In the genomic region with DNA sequence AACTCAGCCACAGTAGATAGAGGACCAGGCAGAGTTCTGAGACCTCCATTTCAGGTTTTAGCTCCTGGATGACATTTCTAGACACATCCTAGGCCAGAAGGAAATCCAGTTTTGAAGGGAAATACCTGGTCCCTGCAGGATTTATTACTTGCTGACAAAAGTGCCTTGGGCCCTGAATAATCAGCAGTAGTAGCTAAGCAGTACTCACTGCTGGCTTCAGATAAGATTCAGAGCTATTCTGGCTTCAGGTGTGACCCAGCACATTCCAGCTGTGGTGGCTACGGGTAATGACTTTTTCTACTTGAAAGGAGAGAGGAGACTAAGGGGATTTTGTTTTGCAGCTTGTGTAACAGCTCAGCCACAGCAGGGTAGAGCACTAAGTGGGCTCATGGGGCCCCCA, we compare ENCODE assay signal across 1 cellular context.
A peak's percentile ranks its signal among the peaks of the same experiment; 100 is the strongest.
TF ChIP-seq lines count a peak whose summit lies in the region.

No MANE protein-coding gene starts in this region.

TF ChIP-seq in K562, 482 proteins besides CTCF, POLR2A, EP300 and RAD21 (continued from another document and continues in another):
- TF ChIP-seq, protein P1, sequence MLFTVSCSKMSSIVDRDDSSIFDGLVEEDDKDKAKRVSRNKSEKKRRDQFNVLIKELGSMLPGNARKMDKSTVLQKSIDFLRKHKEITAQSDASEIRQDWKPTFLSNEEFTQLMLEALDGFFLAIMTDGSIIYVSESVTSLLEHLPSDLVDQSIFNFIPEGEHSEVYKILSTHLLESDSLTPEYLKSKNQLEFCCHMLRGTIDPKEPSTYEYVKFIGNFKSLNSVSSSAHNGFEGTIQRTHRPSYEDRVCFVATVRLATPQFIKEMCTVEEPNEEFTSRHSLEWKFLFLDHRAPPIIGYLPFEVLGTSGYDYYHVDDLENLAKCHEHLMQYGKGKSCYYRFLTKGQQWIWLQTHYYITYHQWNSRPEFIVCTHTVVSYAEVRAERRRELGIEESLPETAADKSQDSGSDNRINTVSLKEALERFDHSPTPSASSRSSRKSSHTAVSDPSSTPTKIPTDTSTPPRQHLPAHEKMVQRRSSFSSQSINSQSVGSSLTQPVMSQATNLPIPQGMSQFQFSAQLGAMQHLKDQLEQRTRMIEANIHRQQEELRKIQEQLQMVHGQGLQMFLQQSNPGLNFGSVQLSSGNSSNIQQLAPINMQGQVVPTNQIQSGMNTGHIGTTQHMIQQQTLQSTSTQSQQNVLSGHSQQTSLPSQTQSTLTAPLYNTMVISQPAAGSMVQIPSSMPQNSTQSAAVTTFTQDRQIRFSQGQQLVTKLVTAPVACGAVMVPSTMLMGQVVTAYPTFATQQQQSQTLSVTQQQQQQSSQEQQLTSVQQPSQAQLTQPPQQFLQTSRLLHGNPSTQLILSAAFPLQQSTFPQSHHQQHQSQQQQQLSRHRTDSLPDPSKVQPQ (CRISPR knock-in tag; IDR thresholded peaks at IDR 0.05; ENCODE audit: borderline replicate concordance), result no peak
- TF ChIP-seq, protein P2, sequence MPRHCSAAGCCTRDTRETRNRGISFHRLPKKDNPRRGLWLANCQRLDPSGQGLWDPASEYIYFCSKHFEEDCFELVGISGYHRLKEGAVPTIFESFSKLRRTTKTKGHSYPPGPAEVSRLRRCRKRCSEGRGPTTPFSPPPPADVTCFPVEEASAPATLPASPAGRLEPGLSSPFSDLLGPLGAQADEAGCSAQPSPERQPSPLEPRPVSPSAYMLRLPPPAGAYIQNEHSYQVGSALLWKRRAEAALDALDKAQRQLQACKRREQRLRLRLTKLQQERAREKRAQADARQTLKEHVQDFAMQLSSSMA (CRISPR knock-in tag; IDR thresholded peaks at IDR 0.05), result no peak
- TF ChIP-seq ZNF699 (CRISPR knock-in tag; IDR thresholded peaks at IDR 0.05; ENCODE audit: insufficient replicate concordance) (no peak), ZNF57 (CRISPR knock-in tag; IDR thresholded peaks at IDR 0.05) (no peak), RBFOX2 (IDR thresholded peaks at IDR 0.05; ENCODE audit: low read depth, low read length) (no peak), ESRRA (IDR thresholded peaks at IDR 0.05; ENCODE audit: borderline replicate concordance, low read depth) (no peak), ZBTB1 (CRISPR knock-in tag; IDR thresholded peaks at IDR 0.05; ENCODE audit: borderline replicate concordance, low read depth) (no peak), GATAD2A (IDR thresholded peaks at IDR 0.05) (no peak), SP1 (CRISPR knock-in tag; IDR thresholded peaks at IDR 0.05) (no peak), PCBP1 (IDR thresholded peaks at IDR 0.05; ENCODE audit: low read depth, low read length, poor library complexity, severe bottlenecking) (no peak), L3MBTL2 (IDR thresholded peaks at IDR 0.05) (peak; percentile 57; the same call in 1 of the 2 replicates), HSF4 (CRISPR knock-in tag; IDR thresholded peaks at IDR 0.05; ENCODE audit: borderline replicate concordance) (no peak), RBM14 (IDR thresholded peaks at IDR 0.05; ENCODE audit: borderline replicate concordance, insufficient read depth, low read depth, low read length) (no peak), STAG1 (CRISPR knock-in tag; IDR thresholded peaks at IDR 0.05; ENCODE audit: borderline replicate concordance) (no peak), NONO (IDR thresholded peaks at IDR 0.05; ENCODE audit: low read depth in 2 of 2, low read length in 1 of 2) (0 out of 4 replicates have a peak, but pooled peaks of 1 of the 2 experiments have one; percentile 35), PPARD (CRISPR knock-in tag; IDR thresholded peaks at IDR 0.05) (no peak), KLF13 (tag; IDR thresholded peaks at IDR 0.05; ENCODE audit: borderline replicate concordance, low read depth) (no peak), EZH2 (IDR thresholded peaks at IDR 0.05; ENCODE audit: borderline replicate concordance, low read depth, low read length) (no peak), CSDE1 (IDR thresholded peaks at IDR 0.05) (no peak), BHLHE40 (IDR thresholded peaks at IDR 0.05; ENCODE audit: low read length) (peak; percentile 50; the same call in 1 of the 2 replicates), NFXL1 (CRISPR knock-in tag; IDR thresholded peaks at IDR 0.05) (no peak), ILF3 (IDR thresholded peaks at IDR 0.05; ENCODE audit: borderline replicate concordance) (no peak), FOXJ3 (CRISPR knock-in tag; IDR thresholded peaks at IDR 0.05) (no peak), JUND (IDR thresholded peaks at IDR 0.05; ENCODE audit: borderline replicate concordance, low read depth, low read length) (peak; percentile 69; the same call in 1 of the 2 replicates), JUND (tag; IDR thresholded peaks at IDR 0.05; ENCODE audit: borderline replicate concordance, low read depth, low read length) (no peak; the same call in 2 of the 3 replicates), CCAR2 (IDR thresholded peaks at IDR 0.05; ENCODE audit: low read depth, low read length) (no peak)
- TF ChIP-seq, protein P3, sequence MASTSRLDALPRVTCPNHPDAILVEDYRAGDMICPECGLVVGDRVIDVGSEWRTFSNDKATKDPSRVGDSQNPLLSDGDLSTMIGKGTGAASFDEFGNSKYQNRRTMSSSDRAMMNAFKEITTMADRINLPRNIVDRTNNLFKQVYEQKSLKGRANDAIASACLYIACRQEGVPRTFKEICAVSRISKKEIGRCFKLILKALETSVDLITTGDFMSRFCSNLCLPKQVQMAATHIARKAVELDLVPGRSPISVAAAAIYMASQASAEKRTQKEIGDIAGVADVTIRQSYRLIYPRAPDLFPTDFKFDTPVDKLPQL (IDR thresholded peaks at IDR 0.05; ENCODE audit: extremely low read depth, insufficient read length), result no peak
- TF ChIP-seq, protein P4, sequence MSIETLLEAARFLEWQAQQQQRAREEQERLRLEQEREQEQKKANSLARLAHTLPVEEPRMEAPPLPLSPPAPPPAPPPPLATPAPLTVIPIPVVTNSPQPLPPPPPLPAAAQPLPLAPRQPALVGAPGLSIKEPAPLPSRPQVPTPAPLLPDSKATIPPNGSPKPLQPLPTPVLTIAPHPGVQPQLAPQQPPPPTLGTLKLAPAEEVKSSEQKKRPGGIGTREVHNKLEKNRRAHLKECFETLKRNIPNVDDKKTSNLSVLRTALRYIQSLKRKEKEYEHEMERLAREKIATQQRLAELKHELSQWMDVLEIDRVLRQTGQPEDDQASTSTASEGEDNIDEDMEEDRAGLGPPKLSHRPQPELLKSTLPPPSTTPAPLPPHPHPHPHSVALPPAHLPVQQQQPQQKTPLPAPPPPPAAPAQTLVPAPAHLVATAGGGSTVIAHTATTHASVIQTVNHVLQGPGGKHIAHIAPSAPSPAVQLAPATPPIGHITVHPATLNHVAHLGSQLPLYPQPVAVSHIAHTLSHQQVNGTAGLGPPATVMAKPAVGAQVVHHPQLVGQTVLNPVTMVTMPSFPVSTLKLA (conservative IDR thresholded peaks at IDR 0.05), result 0 out of 4 replicates have a peak, but pooled peaks of 1 of the 2 experiments have one; percentile 22
- TF ChIP-seq, protein P5, sequence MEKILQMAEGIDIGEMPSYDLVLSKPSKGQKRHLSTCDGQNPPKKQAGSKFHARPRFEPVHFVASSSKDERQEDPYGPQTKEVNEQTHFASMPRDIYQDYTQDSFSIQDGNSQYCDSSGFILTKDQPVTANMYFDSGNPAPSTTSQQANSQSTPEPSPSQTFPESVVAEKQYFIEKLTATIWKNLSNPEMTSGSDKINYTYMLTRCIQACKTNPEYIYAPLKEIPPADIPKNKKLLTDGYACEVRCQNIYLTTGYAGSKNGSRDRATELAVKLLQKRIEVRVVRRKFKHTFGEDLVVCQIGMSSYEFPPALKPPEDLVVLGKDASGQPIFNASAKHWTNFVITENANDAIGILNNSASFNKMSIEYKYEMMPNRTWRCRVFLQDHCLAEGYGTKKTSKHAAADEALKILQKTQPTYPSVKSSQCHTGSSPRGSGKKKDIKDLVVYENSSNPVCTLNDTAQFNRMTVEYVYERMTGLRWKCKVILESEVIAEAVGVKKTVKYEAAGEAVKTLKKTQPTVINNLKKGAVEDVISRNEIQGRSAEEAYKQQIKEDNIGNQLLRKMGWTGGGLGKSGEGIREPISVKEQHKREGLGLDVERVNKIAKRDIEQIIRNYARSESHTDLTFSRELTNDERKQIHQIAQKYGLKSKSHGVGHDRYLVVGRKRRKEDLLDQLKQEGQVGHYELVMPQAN (IDR thresholded peaks at IDR 0.05; ENCODE audit: borderline replicate concordance), result no peak
- TF ChIP-seq, protein P6, sequence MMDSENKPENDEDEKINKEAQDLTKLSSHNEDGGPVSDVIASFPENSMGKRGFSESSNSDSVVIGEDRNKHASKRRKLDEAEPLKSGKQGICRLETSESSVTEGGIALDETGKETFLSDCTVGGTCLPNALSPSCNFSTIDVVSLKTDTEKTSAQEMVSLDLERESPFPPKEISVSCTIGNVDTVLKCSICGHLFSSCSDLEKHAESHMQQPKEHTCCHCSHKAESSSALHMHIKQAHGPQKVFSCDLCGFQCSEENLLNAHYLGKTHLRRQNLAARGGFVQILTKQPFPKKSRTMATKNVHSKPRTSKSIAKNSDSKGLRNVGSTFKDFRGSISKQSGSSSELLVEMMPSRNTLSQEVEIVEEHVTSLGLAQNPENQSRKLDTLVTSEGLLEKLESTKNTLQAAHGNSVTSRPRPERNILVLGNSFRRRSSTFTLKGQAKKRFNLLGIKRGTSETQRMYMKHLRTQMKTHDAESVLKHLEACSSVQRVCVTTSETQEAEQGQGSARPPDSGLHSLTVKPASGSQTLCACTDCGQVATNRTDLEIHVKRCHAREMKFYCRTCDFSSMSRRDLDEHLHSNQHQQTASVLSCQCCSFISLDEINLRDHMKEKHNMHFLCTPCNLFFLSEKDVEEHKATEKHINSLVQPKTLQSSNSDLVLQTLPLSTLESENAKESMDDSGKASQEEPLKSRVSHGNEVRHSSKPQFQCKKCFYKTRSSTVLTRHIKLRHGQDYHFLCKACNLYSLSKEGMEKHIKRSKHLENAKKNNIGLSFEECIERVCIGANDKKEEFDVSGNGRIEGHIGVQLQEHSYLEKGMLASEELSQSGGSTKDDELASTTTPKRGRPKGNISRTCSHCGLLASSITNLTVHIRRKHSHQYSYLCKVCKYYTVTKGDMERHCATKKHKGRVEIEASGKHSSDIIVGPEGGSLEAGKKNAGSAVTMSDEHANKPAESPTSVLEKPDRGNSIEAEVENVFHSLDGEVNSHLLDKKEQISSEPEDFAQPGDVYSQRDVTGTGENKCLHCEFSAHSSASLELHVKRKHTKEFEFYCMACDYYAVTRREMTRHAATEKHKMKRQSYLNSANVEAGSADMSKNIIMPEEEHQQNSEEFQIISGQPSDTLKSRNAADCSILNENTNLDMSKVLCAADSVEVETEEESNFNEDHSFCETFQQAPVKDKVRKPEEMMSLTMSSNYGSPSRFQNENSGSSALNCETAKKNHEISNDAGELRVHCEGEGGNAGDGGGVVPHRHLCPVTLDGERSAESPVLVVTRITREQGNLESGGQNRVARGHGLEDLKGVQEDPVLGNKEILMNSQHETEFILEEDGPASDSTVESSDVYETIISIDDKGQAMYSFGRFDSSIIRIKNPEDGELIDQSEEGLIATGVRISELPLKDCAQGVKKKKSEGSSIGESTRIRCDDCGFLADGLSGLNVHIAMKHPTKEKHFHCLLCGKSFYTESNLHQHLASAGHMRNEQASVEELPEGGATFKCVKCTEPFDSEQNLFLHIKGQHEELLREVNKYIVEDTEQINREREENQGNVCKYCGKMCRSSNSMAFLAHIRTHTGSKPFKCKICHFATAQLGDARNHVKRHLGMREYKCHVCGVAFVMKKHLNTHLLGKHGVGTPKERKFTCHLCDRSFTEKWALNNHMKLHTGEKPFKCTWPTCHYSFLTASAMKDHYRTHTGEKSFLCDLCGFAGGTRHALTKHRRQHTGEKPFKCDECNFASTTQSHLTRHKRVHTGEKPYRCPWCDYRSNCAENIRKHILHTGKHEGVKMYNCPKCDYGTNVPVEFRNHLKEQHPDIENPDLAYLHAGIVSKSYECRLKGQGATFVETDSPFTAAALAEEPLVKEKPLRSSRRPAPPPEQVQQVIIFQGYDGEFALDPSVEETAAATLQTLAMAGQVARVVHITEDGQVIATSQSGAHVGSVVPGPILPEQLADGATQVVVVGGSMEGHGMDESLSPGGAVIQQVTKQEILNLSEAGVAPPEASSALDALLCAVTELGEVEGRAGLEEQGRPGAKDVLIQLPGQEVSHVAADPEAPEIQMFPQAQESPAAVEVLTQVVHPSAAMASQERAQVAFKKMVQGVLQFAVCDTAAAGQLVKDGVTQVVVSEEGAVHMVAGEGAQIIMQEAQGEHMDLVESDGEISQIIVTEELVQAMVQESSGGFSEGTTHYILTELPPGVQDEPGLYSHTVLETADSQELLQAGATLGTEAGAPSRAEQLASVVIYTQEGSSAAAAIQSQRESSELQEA (IDR thresholded peaks at IDR 0.05; ENCODE audit: low read depth), result no peak
- TF ChIP-seq, protein P7, sequence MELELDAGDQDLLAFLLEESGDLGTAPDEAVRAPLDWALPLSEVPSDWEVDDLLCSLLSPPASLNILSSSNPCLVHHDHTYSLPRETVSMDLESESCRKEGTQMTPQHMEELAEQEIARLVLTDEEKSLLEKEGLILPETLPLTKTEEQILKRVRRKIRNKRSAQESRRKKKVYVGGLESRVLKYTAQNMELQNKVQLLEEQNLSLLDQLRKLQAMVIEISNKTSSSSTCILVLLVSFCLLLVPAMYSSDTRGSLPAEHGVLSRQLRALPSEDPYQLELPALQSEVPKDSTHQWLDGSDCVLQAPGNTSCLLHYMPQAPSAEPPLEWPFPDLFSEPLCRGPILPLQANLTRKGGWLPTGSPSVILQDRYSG (tag; conservative IDR thresholded peaks at IDR 0.05; ENCODE audit: low read depth), result no peak
- TF ChIP-seq, protein P8, sequence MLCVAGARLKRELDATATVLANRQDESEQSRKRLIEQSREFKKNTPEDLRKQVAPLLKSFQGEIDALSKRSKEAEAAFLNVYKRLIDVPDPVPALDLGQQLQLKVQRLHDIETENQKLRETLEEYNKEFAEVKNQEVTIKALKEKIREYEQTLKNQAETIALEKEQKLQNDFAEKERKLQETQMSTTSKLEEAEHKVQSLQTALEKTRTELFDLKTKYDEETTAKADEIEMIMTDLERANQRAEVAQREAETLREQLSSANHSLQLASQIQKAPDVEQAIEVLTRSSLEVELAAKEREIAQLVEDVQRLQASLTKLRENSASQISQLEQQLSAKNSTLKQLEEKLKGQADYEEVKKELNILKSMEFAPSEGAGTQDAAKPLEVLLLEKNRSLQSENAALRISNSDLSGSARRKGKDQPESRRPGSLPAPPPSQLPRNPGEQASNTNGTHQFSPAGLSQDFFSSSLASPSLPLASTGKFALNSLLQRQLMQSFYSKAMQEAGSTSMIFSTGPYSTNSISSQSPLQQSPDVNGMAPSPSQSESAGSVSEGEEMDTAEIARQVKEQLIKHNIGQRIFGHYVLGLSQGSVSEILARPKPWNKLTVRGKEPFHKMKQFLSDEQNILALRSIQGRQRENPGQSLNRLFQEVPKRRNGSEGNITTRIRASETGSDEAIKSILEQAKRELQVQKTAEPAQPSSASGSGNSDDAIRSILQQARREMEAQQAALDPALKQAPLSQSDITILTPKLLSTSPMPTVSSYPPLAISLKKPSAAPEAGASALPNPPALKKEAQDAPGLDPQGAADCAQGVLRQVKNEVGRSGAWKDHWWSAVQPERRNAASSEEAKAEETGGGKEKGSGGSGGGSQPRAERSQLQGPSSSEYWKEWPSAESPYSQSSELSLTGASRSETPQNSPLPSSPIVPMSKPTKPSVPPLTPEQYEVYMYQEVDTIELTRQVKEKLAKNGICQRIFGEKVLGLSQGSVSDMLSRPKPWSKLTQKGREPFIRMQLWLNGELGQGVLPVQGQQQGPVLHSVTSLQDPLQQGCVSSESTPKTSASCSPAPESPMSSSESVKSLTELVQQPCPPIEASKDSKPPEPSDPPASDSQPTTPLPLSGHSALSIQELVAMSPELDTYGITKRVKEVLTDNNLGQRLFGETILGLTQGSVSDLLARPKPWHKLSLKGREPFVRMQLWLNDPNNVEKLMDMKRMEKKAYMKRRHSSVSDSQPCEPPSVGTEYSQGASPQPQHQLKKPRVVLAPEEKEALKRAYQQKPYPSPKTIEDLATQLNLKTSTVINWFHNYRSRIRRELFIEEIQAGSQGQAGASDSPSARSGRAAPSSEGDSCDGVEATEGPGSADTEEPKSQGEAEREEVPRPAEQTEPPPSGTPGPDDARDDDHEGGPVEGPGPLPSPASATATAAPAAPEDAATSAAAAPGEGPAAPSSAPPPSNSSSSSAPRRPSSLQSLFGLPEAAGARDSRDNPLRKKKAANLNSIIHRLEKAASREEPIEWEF (CRISPR knock-in tag; IDR thresholded peaks at IDR 0.05), result peak; percentile 81
